Comparison of ENCODE assay signal across 21 cellular contexts in genomic region chr4:91519155-91519554, GRCh38.
DNase-seq lines count a peak whose midpoint lies in the region; ATAC-seq and TF ChIP-seq lines count a peak whose summit lies in the region.
"Had no signal": no experiment of that assay in that cellular context is flagged by ENCODE, and none has a peak within 500 bp of the region (broad histone marks: within the 10 kb centered on the region; RNA-seq: fewer than 3 reads in every experiment).

No MANE protein-coding gene starts in this region.

- H3K4me1 ChIP-seq in upper lobe of left lung, result no peaks in the 10 kb centered on the region
- H3K4me1 ChIP-seq in aorta (ENCODE audit: control insufficient read depth in 1 of 2, insufficient read depth in 2 of 2, low read length in 2 of 2), result no peaks in the 10 kb centered on the region
- H3K4me1 ChIP-seq: A549; BLaER1 treated with 17β-estradiol and CSF1 and Interleukin-3, amounts not matched to agents 10 nM and 100 nM had no signal

- no peaks in the 10 kb centered on the region for H3K4me1 Mint-ChIP-seq in stimulated activated naive CD8-positive, alpha-beta T cell treated with anti-CD3 and anti-CD28 coated beads, Interleukin-15, amount 100 ng/mL, for 72 hours
- H3K4me1 Mint-ChIP-seq: B cell had no signal

- no peaks in the 10 kb centered on the region for H3K27me3 Mint-ChIP-seq in stimulated activated naive CD8-positive, alpha-beta T cell treated with anti-CD3 and anti-CD28 coated beads, Interleukin-15, amount 100 ng/mL, for 72 hours
- H3K27me3 Mint-ChIP-seq: B cell; CD4-positive, alpha-beta T cell had no signal

- peaks cover 13 to 28% of the 10 kb centered on the region in 2 donors for H3K9me3 Mint-ChIP-seq in stimulated activated naive CD8-positive, alpha-beta T cell treated with anti-CD3 and anti-CD28 coated beads, Interleukin-15, amount 100 ng/mL, for 72 hours

- no peak for TF ChIP-seq POLR2A in upper lobe of left lung (IDR thresholded peaks at IDR 0.05)

- ATAC-seq in stimulated activated naive CD8-positive, alpha-beta T cell treated with anti-CD3 and anti-CD28 coated beads, Interleukin-15, amount 100 ng/mL, for 72 hours, result peak; percentile 26
- no peak for ATAC-seq in stimulated activated naive CD8-positive, alpha-beta T cell treated with anti-CD3 and anti-CD28 coated beads, Interleukin-15, Interleukin-2, amounts not matched to agents 100 U/mL and 50 U/mL, for 24 hours
- ATAC-seq in sciatic nerve (peak; percentile 30), upper lobe of left lung (ENCODE audit: low FRiP score in 2 of 2) (peak; percentile 16 to 73), aorta (ENCODE audit: low FRiP score) (peak; percentile 50)
- ATAC-seq: A549; CD8-positive, alpha-beta T cell had no signal

- no peak for TF ChIP-seq CTCF in upper lobe of left lung (IDR thresholded peaks at IDR 0.05)

- no peak overlapping the region for H3K4me3 Mint-ChIP-seq in stimulated activated naive CD8-positive, alpha-beta T cell treated with anti-CD3 and anti-CD28 coated beads, Interleukin-15, amount 100 ng/mL, for 72 hours
- H3K4me3 Mint-ChIP-seq: B cell; CD4-positive, alpha-beta T cell; CD8-positive, alpha-beta T cell had no signal

- H3K36me3 ChIP-seq in upper lobe of left lung, result no peaks in the 10 kb centered on the region
- H3K36me3 ChIP-seq in aorta (ENCODE audit: control insufficient read depth in 1 of 2, insufficient read depth in 2 of 2, low read length in 1 of 2), result no peaks in the 10 kb centered on the region
- H3K36me3 ChIP-seq: BLaER1 treated with 17β-estradiol and CSF1 and Interleukin-3, amounts not matched to agents 10 nM and 100 nM had no signal

- 82 to 88% methylated on average over 5 to 6 of the region's 6 CpGs for WGBS in upper lobe of left lung, 2 donors
- 94 to 97% methylated on average over 6 of the region's 6 CpGs for WGBS in aorta, 2 donors

- DNase-seq in stimulated activated naive CD8-positive, alpha-beta T cell treated with anti-CD3 and anti-CD28 coated beads, Interleukin-15, amount 100 ng/mL, for 72 hours, result no peak
- no peak for DNase-seq in stimulated activated naive CD8-positive, alpha-beta T cell treated with anti-CD3 and anti-CD28 coated beads, Interleukin-15, Interleukin-2, amounts not matched to agents 100 U/mL and 50 U/mL, for 24 hours
- no peak for DNase-seq in sciatic nerve (ENCODE audit: low spot score)
- DNase-seq in upper lobe of left lung, result no peak
- DNase-seq in aorta, result peak in 1 of 2 donors; percentile 44
- no peak for DNase-seq in pons (ENCODE audit: low spot score)
- no peak for DNase-seq in DMS79 (lab: John Stamatoyannopoulos, UW)
- no peak for DNase-seq in mesenteric fat pad (ENCODE audit: low spot score)
- DNase-seq: AML-193; Caco-2; Calu3; CD4-positive, alpha-beta T cell; DMS53; DMS79 treated with DMSO at 0.1 percent for 48 hours; GF-D8 had no signal

- H3K27ac ChIP-seq in upper lobe of left lung (no peak overlapping the region), aorta (ENCODE audit: low read depth in 1 of 2, low read length in 2 of 2) (no peak overlapping the region)
- H3K27ac ChIP-seq: 22Rv1; A549; BLaER1 treated with 17β-estradiol and CSF1 and Interleukin-3, amounts not matched to agents 10 nM and 100 nM; C4-2B had no signal

- intact Hi-C loops in sciatic nerve (cut with DNase I) (no loop called here), aorta (cut with DNase I) (loop anchor here in 1 of 2 donors (5.0 kb wide), 1 partner anchor 178 kb away; no protein-coding TSS in a partner anchor)

- H3K27me3 ChIP-seq in upper lobe of left lung (no peaks in the 10 kb centered on the region), aorta (ENCODE audit: control insufficient read depth in 1 of 2, insufficient read depth in 2 of 2, low read length in 1 of 2) (no peaks in the 10 kb centered on the region)
- H3K27me3 ChIP-seq: BLaER1 treated with 17β-estradiol and CSF1 and Interleukin-3, amounts not matched to agents 10 nM and 100 nM had no signal

- no peak overlapping the region for H3K4me3 ChIP-seq in upper lobe of left lung
- H3K4me3 ChIP-seq in aorta (ENCODE audit: low read length in 2 of 2), result no peak overlapping the region
- H3K4me3 ChIP-seq: A549; BLaER1 treated with 17β-estradiol and CSF1 and Interleukin-3, amounts not matched to agents 10 nM and 100 nM had no signal

- H3K9me3 ChIP-seq in upper lobe of left lung (peaks cover 0 to 9% (median 3%) of the 10 kb centered on the region in 4 donors), aorta (ENCODE audit: control insufficient read depth, low read length) (no peaks in the 10 kb centered on the region)
- H3K9me3 ChIP-seq: A549 had no signal

- no peak overlapping the region for H3K27ac Mint-ChIP-seq in stimulated activated naive CD8-positive, alpha-beta T cell treated with anti-CD3 and anti-CD28 coated beads, Interleukin-15, amount 100 ng/mL, for 72 hours
- H3K27ac Mint-ChIP-seq: B cell; CD4-positive, alpha-beta T cell; CD8-positive, alpha-beta T cell had no signal

- no peak for TF ChIP-seq EP300 in upper lobe of left lung (IDR thresholded peaks at IDR 0.05)
